ENCODE assay signal across 18 cellular contexts in genomic region chr7:120843121-120843520, GRCh38.
A peak's percentile ranks its signal among the peaks of the same experiment; 100 is the strongest.
DNase-seq lines count a peak whose midpoint lies in the region; ATAC-seq and TF ChIP-seq lines count a peak whose summit lies in the region.
"Had no signal": no experiment of that assay in that cellular context is flagged by ENCODE, and none has a peak within 500 bp of the region (broad histone marks: within the 10 kb centered on the region; RNA-seq: fewer than 3 reads in every experiment).

No MANE protein-coding gene starts in this region.

- peak; percentile 93 for DNase-seq in DMS 273 treated with DMSO at 0.1 percent for 48 hours (lab: John Stamatoyannopoulos, UW)
- peak; percentile 30 for DNase-seq in HFF-Myc (ENCODE audit: extremely low read depth, low read depth)
- peak; percentile 15 for DNase-seq in NCI-H524 treated with DMSO at 0.1 percent for 48 hours (lab: John Stamatoyannopoulos, UW)
- DNase-seq in foreskin fibroblast, result peak; percentile 27 to 68
- no peak for DNase-seq in superior temporal gyrus (ENCODE audit: extremely low spot score)
- DNase-seq in NCI-H146 (lab: John Stamatoyannopoulos, UW), result no peak
- DNase-seq: BE2C; CD4-positive, alpha-beta memory T cell; EL; H9; KBM-7; NCI-H1092; NCI-H226; NCI-H774; SIG-M5; T-helper 2 cell had no signal

- TF ChIP-seq CTCF in HFF-Myc (IDR thresholded peaks at IDR 0.05; ENCODE audit: low read depth, low read length, missing control alignments), result no peak
- no peak for TF ChIP-seq CTCF in foreskin fibroblast (IDR thresholded peaks at IDR 0.05; ENCODE audit: low read depth, low read length)

- H3K4me3 ChIP-seq in HFF-Myc (replicated peaks; ENCODE audit: low read depth, low read length) (no peak overlapping the region), foreskin fibroblast (ENCODE audit: low read depth in 1 of 2, low read length in 2 of 2) (no peak overlapping the region)

- ATAC-seq in HG03460 (IDR thresholded peaks at IDR 0.05; ENCODE audit: unreplicated experiment) (no peak), GM21786 (IDR thresholded peaks at IDR 0.05; ENCODE audit: unreplicated experiment) (no peak)

Comparison
In these comparisons a context has a peak if more than half of its experiments do, and no peak if none do; other contexts are left out.
1. DNase-seq: peak in DMS 273 treated with DMSO at 0.1 percent for 48 hours (single experiment), HFF-Myc (single experiment), NCI-H524 treated with DMSO at 0.1 percent for 48 hours (single experiment) and foreskin fibroblast (2 of 2); none in superior temporal gyrus (single experiment) and NCI-H146 (single experiment).